2 cellular contexts compared by ENCODE assay signal in genomic region chr18:23939896-23940295, GRCh38.
A peak's percentile ranks its signal among the peaks of the same experiment; 100 is the strongest.
TF ChIP-seq lines count a peak whose summit lies in the region.

No MANE protein-coding gene starts in this region.

TF ChIP-seq in SK-N-SH, 30 proteins besides CTCF, POLR2A, EP300 and RAD21:
- TF ChIP-seq GATA2 (CRISPR knock-in tag; IDR thresholded peaks at IDR 0.05) (peak; percentile 47; the same call in 1 of the 2 replicates), JUND (IDR thresholded peaks at IDR 0.05) (no peak), MXI1 (IDR thresholded peaks at IDR 0.05; ENCODE audit: low read depth, low read length) (peak; percentile 61; the same call in 1 of the 2 replicates)
TF ChIP-seq in SK-N-SH: peak in this region for 2.

TF ChIP-seq in H1, 55 proteins besides CTCF, POLR2A, EP300 and RAD21:
- TF ChIP-seq EZH2 (IDR thresholded peaks at IDR 0.05; ENCODE audit: low read depth, low read length, severe bottlenecking) (no peak), CREB1 (IDR thresholded peaks at IDR 0.05) (no peak), CBX5 (IDR thresholded peaks at IDR 0.05; ENCODE audit: low read depth, low read length) (no peak), ASH2L (IDR thresholded peaks at IDR 0.05; ENCODE audit: low read length) (no peak), YY1 (IDR thresholded peaks at IDR 0.05; ENCODE audit: low read depth, low read length) (no peak), CHD1 (IDR thresholded peaks at IDR 0.05; ENCODE audit: low read depth, low read length) (no peak), EGR1 (IDR thresholded peaks at IDR 0.05; ENCODE audit: borderline replicate concordance, low read depth, low read length) (no peak), RXRA (IDR thresholded peaks at IDR 0.05; ENCODE audit: insufficient read depth, low read depth, low read length) (no peak), CTBP2 (IDR thresholded peaks at IDR 0.05; ENCODE audit: borderline replicate concordance, insufficient read depth, insufficient read length, low read length) (no peak), FOSL1 (IDR thresholded peaks at IDR 0.05; ENCODE audit: insufficient read depth, low read depth, low read length) (no peak), SP1 (IDR thresholded peaks at IDR 0.05; ENCODE audit: low read depth, low read length) (no peak), RBBP5 (IDR thresholded peaks at IDR 0.05; ENCODE audit: borderline replicate concordance, low read depth, low read length) (no peak), RNF2 (IDR thresholded peaks at IDR 0.05; ENCODE audit: borderline replicate concordance, low read depth, low read length, missing control alignments, poor library complexity, severe bottlenecking) (no peak), SP4 (IDR thresholded peaks at IDR 0.05; ENCODE audit: low read length) (no peak), TAF1 (IDR thresholded peaks at IDR 0.05; ENCODE audit: low read depth, low read length) (no peak), ZNF274 (IDR thresholded peaks at IDR 0.05; ENCODE audit: borderline replicate concordance, extremely low read depth, low read length) (no peak), NANOG (IDR thresholded peaks at IDR 0.05; ENCODE audit: insufficient read depth, low read depth, low read length, poor library complexity, severe bottlenecking) (no peak), GABPA (IDR thresholded peaks at IDR 0.05; ENCODE audit: borderline replicate concordance, insufficient read depth, low read length) (no peak)
- TF ChIP-seq, protein P1, sequence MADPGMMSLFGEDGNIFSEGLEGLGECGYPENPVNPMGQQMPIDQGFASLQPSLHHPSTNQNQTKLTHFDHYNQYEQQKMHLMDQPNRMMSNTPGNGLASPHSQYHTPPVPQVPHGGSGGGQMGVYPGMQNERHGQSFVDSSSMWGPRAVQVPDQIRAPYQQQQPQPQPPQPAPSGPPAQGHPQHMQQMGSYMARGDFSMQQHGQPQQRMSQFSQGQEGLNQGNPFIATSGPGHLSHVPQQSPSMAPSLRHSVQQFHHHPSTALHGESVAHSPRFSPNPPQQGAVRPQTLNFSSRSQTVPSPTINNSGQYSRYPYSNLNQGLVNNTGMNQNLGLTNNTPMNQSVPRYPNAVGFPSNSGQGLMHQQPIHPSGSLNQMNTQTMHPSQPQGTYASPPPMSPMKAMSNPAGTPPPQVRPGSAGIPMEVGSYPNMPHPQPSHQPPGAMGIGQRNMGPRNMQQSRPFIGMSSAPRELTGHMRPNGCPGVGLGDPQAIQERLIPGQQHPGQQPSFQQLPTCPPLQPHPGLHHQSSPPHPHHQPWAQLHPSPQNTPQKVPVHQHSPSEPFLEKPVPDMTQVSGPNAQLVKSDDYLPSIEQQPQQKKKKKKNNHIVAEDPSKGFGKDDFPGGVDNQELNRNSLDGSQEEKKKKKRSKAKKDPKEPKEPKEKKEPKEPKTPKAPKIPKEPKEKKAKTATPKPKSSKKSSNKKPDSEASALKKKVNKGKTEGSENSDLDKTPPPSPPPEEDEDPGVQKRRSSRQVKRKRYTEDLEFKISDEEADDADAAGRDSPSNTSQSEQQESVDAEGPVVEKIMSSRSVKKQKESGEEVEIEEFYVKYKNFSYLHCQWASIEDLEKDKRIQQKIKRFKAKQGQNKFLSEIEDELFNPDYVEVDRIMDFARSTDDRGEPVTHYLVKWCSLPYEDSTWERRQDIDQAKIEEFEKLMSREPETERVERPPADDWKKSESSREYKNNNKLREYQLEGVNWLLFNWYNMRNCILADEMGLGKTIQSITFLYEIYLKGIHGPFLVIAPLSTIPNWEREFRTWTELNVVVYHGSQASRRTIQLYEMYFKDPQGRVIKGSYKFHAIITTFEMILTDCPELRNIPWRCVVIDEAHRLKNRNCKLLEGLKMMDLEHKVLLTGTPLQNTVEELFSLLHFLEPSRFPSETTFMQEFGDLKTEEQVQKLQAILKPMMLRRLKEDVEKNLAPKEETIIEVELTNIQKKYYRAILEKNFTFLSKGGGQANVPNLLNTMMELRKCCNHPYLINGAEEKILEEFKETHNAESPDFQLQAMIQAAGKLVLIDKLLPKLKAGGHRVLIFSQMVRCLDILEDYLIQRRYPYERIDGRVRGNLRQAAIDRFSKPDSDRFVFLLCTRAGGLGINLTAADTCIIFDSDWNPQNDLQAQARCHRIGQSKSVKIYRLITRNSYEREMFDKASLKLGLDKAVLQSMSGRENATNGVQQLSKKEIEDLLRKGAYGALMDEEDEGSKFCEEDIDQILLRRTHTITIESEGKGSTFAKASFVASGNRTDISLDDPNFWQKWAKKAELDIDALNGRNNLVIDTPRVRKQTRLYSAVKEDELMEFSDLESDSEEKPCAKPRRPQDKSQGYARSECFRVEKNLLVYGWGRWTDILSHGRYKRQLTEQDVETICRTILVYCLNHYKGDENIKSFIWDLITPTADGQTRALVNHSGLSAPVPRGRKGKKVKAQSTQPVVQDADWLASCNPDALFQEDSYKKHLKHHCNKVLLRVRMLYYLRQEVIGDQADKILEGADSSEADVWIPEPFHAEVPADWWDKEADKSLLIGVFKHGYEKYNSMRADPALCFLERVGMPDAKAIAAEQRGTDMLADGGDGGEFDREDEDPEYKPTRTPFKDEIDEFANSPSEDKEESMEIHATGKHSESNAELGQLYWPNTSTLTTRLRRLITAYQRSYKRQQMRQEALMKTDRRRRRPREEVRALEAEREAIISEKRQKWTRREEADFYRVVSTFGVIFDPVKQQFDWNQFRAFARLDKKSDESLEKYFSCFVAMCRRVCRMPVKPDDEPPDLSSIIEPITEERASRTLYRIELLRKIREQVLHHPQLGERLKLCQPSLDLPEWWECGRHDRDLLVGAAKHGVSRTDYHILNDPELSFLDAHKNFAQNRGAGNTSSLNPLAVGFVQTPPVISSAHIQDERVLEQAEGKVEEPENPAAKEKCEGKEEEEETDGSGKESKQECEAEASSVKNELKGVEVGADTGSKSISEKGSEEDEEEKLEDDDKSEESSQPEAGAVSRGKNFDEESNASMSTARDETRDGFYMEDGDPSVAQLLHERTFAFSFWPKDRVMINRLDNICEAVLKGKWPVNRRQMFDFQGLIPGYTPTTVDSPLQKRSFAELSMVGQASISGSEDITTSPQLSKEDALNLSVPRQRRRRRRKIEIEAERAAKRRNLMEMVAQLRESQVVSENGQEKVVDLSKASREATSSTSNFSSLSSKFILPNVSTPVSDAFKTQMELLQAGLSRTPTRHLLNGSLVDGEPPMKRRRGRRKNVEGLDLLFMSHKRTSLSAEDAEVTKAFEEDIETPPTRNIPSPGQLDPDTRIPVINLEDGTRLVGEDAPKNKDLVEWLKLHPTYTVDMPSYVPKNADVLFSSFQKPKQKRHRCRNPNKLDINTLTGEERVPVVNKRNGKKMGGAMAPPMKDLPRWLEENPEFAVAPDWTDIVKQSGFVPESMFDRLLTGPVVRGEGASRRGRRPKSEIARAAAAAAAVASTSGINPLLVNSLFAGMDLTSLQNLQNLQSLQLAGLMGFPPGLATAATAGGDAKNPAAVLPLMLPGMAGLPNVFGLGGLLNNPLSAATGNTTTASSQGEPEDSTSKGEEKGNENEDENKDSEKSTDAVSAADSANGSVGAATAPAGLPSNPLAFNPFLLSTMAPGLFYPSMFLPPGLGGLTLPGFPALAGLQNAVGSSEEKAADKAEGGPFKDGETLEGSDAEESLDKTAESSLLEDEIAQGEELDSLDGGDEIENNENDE (IDR thresholded peaks at IDR 0.05; ENCODE audit: insufficient replicate concordance, low read length) = no peak
TF ChIP-seq in H1: peak in this region for 0.
